Comparison of ENCODE assay signal across 1 cellular context in genomic region chr1:235588156-235588555, GRCh38.
TF ChIP-seq lines count a peak whose summit lies in the region.

No MANE protein-coding gene starts in this region.

TF ChIP-seq in IMR-90, 13 proteins besides CTCF, POLR2A, EP300 and RAD21 (continued from another document):
- no peak for TF ChIP-seq MXI1 (IDR thresholded peaks at IDR 0.05; ENCODE audit: borderline replicate concordance, low read depth, low read length)
- TF ChIP-seq ELK1 (IDR thresholded peaks at IDR 0.05; ENCODE audit: borderline replicate concordance, low read depth, low read length) = no peak
